11 cellular contexts compared by ENCODE assay signal in genomic region chr9:114117996-114118830, GRCh38. TPM values are rescaled to one million over a fixed set of nuclear protein-coding genes. Genes with fewer than 3 reads are reported as not detected.
DNase-seq lines count a peak whose midpoint lies in the region; ATAC-seq, FAIRE-seq and TF ChIP-seq lines count a peak whose summit lies in the region.
"Had no signal": no experiment of that assay in that cellular context is flagged by ENCODE, and none has a peak within 500 bp of the region (broad histone marks: within the 10 kb centered on the region; RNA-seq: fewer than 3 reads in every experiment).

No MANE protein-coding gene starts in this region.

- ATAC-seq in left lung (peak; percentile 84), HG03175 (IDR thresholded peaks at IDR 0.05; ENCODE audit: unreplicated experiment) (no peak)
- ATAC-seq: activated CD8-positive, alpha-beta memory T cell treated with anti-CD3 and anti-CD28 coated beads, Interleukin-2, amount 10 ng/mL, durations not matched to agents 7 days and 5 days had no signal

- DNase-seq in HuH-7.5 (ENCODE audit: low spot score) (peak; percentile 59), NCI-H774 (lab: John Stamatoyannopoulos, UW) (peak; percentile 9), left lung (peak in 1 of 2 donors; percentile 53), substantia nigra (lab: John Stamatoyannopoulos, UW) (peak in 13 of 49 donors; percentile 8 to 58 (median 29)), RCC 7860 (ENCODE audit: low spot score) (no peak)
- DNase-seq in stimulated activated CD4-positive, alpha-beta T cell treated with anti-CD3 and anti-CD28 coated beads, Interleukin-2, amount 100 ng/mL, for 24 hours, result no peak
- DNase-seq: activated CD8-positive, alpha-beta memory T cell treated with anti-CD3 and anti-CD28 coated beads, Interleukin-2, amount 10 ng/mL, durations not matched to agents 7 days and 5 days; stimulated activated CD4-positive, alpha-beta T cell treated with anti-CD3 and anti-CD28 coated beads, Interleukin-4, amount 100 ng/mL, for 4 hours; T-helper 9 cell had no signal

- peaks cover 0 to 5% of the 10 kb centered on the region in 2 donors for H3K27me3 ChIP-seq in left lung

- H3K4me1 ChIP-seq in left lung, result peaks cover 0 to 5% of the 10 kb centered on the region in 2 donors

- intact Hi-C loops in left lung (cut with DNase I), result no loop called here

- FAIRE-seq in RCC 7860 (lab: Jason Lieb, UNC), result no peak

- no peak for TF ChIP-seq CTCF in left lung (IDR thresholded peaks at IDR 0.05)

- H3K36me3 ChIP-seq in left lung, result no peaks in the 10 kb centered on the region

- H3K4me3 ChIP-seq in left lung, result no peak overlapping the region

- H3K27ac ChIP-seq in left lung (no peak overlapping the region), substantia nigra (ENCODE audit: low read depth, low read length, poor library complexity, severe bottlenecking) (peak overlapping the region; percentile 12)

- H3K9me3 ChIP-seq in left lung, result no peaks in the 10 kb centered on the region

RNA-seq across cellular contexts. Expression of gene KIF12, which starts 19.1 kb away (rescaled TPM):
- total RNA-seq in left lung, result 1 to 10 TPM; 2.4 to 9.0 TPM
- total RNA-seq: activated CD8-positive, alpha-beta memory T cell treated with anti-CD3 and anti-CD28 coated beads, Interleukin-2, amount 10 ng/mL, durations not matched to agents 7 days and 5 days had no signal

RNA-seq across cellular contexts. Expression of gene COL27A1, which starts 37.1 kb away (rescaled TPM):
- 10 to 100 TPM; 15.8 to 23.5 TPM for total RNA-seq in left lung

RNA-seq across cellular contexts. Expression of gene AMBP, which starts 40.1 kb away (rescaled TPM):
- total RNA-seq in left lung, result 1 to 10 TPM in 1 of 2 donors, not detected in 1; 1.2 TPM
- total RNA-seq: activated CD8-positive, alpha-beta memory T cell treated with anti-CD3 and anti-CD28 coated beads, Interleukin-2, amount 10 ng/mL, durations not matched to agents 7 days and 5 days; omental fat pad had no signal

Comparison
In these comparisons a context has a peak if more than half of its experiments do, and no peak if none do; other contexts are left out.
1. DNase-seq: peak in HuH-7.5 (single experiment) and NCI-H774 (single experiment); none in stimulated activated CD4-positive, alpha-beta T cell treated with anti-CD3 and anti-CD28 coated beads, Interleukin-2, amount 100 ng/mL, for 24 hours (0 of 2) and RCC 7860 (single experiment).